2 cellular contexts compared by ENCODE assay signal in the genomic region with DNA sequence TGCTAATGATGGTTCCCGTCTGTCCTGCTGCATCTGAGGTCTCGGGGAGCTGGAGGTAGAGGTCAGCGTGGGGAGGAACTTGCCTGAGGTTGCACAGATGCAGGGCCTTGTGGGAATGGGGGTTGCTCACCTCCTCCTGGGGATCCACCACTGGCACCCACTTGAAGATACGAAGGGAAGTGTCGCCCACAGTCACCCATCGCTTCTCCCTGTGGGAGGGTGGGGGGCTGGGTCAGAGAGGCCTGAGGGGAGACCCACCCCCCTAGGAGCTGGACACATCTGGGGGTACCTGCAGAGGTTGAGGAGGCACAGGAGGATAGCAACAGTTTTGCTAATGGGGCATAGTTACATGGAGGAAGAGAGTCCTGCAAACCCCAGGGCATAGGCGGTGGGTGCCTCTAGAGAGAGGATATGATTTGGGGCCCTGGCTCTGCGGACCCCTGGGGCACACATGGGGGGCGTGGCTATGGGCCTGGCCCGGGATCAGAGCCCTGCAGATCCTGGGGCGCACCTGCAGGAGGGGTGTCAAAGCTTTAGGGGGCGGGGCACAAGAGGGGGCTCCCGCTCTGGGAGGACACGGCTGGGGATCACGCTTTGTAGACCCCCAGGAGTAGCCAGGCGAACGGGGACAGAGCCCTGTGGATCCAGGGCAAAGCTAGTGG.
TF ChIP-seq lines count a peak whose summit lies in the region.

No MANE protein-coding gene starts in this region.

TF ChIP-seq in Ishikawa, 13 proteins besides CTCF, POLR2A, EP300 and RAD21:
- TF ChIP-seq, protein P1, sequence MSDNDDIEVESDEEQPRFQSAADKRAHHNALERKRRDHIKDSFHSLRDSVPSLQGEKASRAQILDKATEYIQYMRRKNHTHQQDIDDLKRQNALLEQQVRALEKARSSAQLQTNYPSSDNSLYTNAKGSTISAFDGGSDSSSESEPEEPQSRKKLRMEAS (IDR thresholded peaks at IDR 0.05): no peak
- peak; percentile 14; the same call in 1 of the 2 replicates for TF ChIP-seq TCF12 (IDR thresholded peaks at IDR 0.05; ENCODE audit: low read depth)

TF ChIP-seq in K562, 482 proteins besides CTCF, POLR2A, EP300 and RAD21:
- TF ChIP-seq ZNF12 (CRISPR knock-in tag; IDR thresholded peaks at IDR 0.05): peak; percentile 16; the same call in 1 of the 2 replicates
- TF ChIP-seq, protein P2, sequence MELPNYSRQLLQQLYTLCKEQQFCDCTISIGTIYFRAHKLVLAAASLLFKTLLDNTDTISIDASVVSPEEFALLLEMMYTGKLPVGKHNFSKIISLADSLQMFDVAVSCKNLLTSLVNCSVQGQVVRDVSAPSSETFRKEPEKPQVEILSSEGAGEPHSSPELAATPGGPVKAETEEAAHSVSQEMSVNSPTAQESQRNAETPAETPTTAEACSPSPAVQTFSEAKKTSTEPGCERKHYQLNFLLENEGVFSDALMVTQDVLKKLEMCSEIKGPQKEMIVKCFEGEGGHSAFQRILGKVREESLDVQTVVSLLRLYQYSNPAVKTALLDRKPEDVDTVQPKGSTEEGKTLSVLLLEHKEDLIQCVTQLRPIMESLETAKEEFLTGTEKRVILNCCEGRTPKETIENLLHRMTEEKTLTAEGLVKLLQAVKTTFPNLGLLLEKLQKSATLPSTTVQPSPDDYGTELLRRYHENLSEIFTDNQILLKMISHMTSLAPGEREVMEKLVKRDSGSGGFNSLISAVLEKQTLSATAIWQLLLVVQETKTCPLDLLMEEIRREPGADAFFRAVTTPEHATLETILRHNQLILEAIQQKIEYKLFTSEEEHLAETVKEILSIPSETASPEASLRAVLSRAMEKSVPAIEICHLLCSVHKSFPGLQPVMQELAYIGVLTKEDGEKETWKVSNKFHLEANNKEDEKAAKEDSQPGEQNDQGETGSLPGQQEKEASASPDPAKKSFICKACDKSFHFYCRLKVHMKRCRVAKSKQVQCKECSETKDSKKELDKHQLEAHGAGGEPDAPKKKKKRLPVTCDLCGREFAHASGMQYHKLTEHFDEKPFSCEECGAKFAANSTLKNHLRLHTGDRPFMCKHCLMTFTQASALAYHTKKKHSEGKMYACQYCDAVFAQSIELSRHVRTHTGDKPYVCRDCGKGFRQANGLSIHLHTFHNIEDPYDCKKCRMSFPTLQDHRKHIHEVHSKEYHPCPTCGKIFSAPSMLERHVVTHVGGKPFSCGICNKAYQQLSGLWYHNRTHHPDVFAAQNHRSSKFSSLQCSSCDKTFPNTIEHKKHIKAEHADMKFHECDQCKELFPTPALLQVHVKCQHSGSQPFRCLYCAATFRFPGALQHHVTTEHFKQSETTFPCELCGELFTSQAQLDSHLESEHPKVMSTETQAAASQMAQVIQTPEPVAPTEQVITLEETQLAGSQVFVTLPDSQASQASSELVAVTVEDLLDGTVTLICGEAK (IDR thresholded peaks at IDR 0.05): peak; percentile 46; the same call in 1 of the 2 replicates
- TF ChIP-seq, protein P2 (CRISPR knock-in tag; IDR thresholded peaks at IDR 0.05): no peak
- no peak for TF ChIP-seq THRAP3 (IDR thresholded peaks at IDR 0.05; ENCODE audit: borderline replicate concordance)
- peak; percentile 8; the same call in 1 of the 2 replicates for TF ChIP-seq ZC3H4 (CRISPR knock-in tag; IDR thresholded peaks at IDR 0.05; ENCODE audit: borderline replicate concordance)
- 0 out of 2 replicates have a peak, but pooled peaks have one; percentile 5 for TF ChIP-seq STAG1 (CRISPR knock-in tag; IDR thresholded peaks at IDR 0.05; ENCODE audit: borderline replicate concordance)
- no peak for TF ChIP-seq TEAD4 (IDR thresholded peaks at IDR 0.05; ENCODE audit: low read length)
- 0 out of 2 replicates have a peak, but pooled peaks have one; percentile 17 for TF ChIP-seq TEAD4 (CRISPR knock-in tag; IDR thresholded peaks at IDR 0.05; ENCODE audit: borderline replicate concordance)
- no peak for TF ChIP-seq CCAR2 (IDR thresholded peaks at IDR 0.05; ENCODE audit: low read depth, low read length)
- TF ChIP-seq FOXJ2 (tag; IDR thresholded peaks at IDR 0.05): no peak
- 0 out of 2 replicates have a peak, but pooled peaks have one; percentile 26 for TF ChIP-seq HSF4 (CRISPR knock-in tag; IDR thresholded peaks at IDR 0.05; ENCODE audit: borderline replicate concordance)
- TF ChIP-seq ETV5 (CRISPR knock-in tag; IDR thresholded peaks at IDR 0.05; ENCODE audit: low read depth): peak; percentile 20
- no peak for TF ChIP-seq WHSC1 (IDR thresholded peaks at IDR 0.05; ENCODE audit: low read length)
- TF ChIP-seq POLR2AphosphoS5 (IDR thresholded peaks at IDR 0.05; ENCODE audit: control insufficient read depth, insufficient read depth, low read depth, low read length): 0 out of 2 replicates have a peak, but pooled peaks have one; percentile 3
- TF ChIP-seq ZBTB7A (IDR thresholded peaks at IDR 0.05; ENCODE audit: borderline replicate concordance, control insufficient read depth, low read depth, low read length): peak; percentile 31; the same call in 1 of the 2 replicates
- TF ChIP-seq ZNF263 (CRISPR knock-in tag; IDR thresholded peaks at IDR 0.05; ENCODE audit: borderline replicate concordance): 0 out of 2 replicates have a peak, but pooled peaks have one; percentile 33
TF ChIP-seq in K562: peak in this region for 10.
